ENCODE assay signal across 1 cellular context in the genomic region with DNA sequence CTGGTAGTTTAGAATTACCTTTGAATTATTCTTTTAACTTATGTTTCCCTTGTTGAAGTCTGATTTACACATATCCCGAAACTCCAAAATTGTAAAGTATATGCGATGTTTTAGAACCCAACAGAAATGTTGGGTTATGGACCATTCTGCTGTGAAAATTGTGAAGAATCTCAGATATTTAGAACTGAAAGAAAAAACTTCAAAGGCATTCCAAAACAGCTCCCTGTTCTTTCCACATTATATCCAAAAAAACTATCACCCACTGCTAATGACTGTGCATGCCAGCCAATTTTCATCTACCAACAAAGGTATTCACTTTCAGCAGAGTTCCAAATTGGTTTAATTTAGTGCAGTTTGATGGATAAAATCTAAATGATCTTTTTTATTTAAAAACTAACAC.
TF ChIP-seq lines count a peak whose summit lies in the region.

No MANE protein-coding gene starts in this region.

TF ChIP-seq in K562, 482 proteins besides CTCF, POLR2A, EP300 and RAD21 (continued from another document):
- TF ChIP-seq, protein P1, sequence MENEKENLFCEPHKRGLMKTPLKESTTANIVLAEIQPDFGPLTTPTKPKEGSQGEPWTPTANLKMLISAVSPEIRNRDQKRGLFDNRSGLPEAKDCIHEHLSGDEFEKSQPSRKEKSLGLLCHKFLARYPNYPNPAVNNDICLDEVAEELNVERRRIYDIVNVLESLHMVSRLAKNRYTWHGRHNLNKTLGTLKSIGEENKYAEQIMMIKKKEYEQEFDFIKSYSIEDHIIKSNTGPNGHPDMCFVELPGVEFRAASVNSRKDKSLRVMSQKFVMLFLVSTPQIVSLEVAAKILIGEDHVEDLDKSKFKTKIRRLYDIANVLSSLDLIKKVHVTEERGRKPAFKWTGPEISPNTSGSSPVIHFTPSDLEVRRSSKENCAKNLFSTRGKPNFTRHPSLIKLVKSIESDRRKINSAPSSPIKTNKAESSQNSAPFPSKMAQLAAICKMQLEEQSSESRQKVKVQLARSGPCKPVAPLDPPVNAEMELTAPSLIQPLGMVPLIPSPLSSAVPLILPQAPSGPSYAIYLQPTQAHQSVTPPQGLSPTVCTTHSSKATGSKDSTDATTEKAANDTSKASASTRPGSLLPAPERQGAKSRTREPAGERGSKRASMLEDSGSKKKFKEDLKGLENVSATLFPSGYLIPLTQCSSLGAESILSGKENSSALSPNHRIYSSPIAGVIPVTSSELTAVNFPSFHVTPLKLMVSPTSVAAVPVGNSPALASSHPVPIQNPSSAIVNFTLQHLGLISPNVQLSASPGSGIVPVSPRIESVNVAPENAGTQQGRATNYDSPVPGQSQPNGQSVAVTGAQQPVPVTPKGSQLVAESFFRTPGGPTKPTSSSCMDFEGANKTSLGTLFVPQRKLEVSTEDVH (IDR thresholded peaks at IDR 0.05; ENCODE audit: low read depth, partially characterized antibody): no peak
- no peak for TF ChIP-seq MTA1 (IDR thresholded peaks at IDR 0.05; ENCODE audit: borderline replicate concordance)
- TF ChIP-seq BRD9 (IDR thresholded peaks at IDR 0.05; ENCODE audit: low read depth, partially characterized antibody): no peak
- TF ChIP-seq HDAC1 (IDR thresholded peaks at IDR 0.05): no peak
- TF ChIP-seq ZNF384 (IDR thresholded peaks at IDR 0.05; ENCODE audit: low read depth, low read length): no peak
- TF ChIP-seq, protein P2, sequence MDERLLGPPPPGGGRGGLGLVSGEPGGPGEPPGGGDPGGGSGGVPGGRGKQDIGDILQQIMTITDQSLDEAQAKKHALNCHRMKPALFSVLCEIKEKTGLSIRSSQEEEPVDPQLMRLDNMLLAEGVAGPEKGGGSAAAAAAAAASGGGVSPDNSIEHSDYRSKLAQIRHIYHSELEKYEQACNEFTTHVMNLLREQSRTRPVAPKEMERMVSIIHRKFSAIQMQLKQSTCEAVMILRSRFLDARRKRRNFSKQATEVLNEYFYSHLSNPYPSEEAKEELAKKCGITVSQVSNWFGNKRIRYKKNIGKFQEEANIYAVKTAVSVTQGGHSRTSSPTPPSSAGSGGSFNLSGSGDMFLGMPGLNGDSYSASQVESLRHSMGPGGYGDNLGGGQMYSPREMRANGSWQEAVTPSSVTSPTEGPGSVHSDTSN (CRISPR knock-in tag; IDR thresholded peaks at IDR 0.05; ENCODE audit: low read depth): no peak
- TF ChIP-seq, protein P2 (tag; conservative IDR thresholded peaks at IDR 0.05; ENCODE audit: low read depth): no peak
- no peak for TF ChIP-seq ZNF12 (CRISPR knock-in tag; IDR thresholded peaks at IDR 0.05)
- TF ChIP-seq ZNF431 (CRISPR knock-in tag; IDR thresholded peaks at IDR 0.05): no peak
- TF ChIP-seq ZNF589 (CRISPR knock-in tag; IDR thresholded peaks at IDR 0.05; ENCODE audit: low read depth): no peak
- TF ChIP-seq PCBP2 (IDR thresholded peaks at IDR 0.05; ENCODE audit: low read depth, low read length, poor library complexity, severe bottlenecking): no peak
- no peak for TF ChIP-seq SMAD4 (CRISPR knock-in tag; conservative IDR thresholded peaks at IDR 0.05)
- no peak for TF ChIP-seq COPS2 (conservative IDR thresholded peaks at IDR 0.05)
- TF ChIP-seq DDX20 (tag; IDR thresholded peaks at IDR 0.05; ENCODE audit: low read depth): no peak
